In genomic region chr22:35399678-35400334, GRCh38 we compare ENCODE assay signal across 8 cellular contexts. TPM values are rescaled to one million over a fixed set of nuclear protein-coding genes. Genes with fewer than 3 reads are reported as not detected.
DNase-seq lines count a peak whose midpoint lies in the region; ATAC-seq and TF ChIP-seq lines count a peak whose summit lies in the region.

TSS of gene MCM5 (plus strand) at chr22:35400140. CDS start at chr22:35400439, 299 bp downstream.

- no peaks in the 10 kb centered on the region for H3K27me3 ChIP-seq in testis

- intact Hi-C loops in testis (cut with DNase I; ENCODE audit: low total_unique reads) = no loop called here

- no peak for TF ChIP-seq POLR2A in testis (IDR thresholded peaks at IDR 0.05)

- peak; percentile 83 for DNase-seq in GM04503 (ENCODE audit: low read depth)
- DNase-seq in HFFc6 = peak; percentile 97
- peak; percentile 97 for DNase-seq in NCI-H1048 (lab: John Stamatoyannopoulos, UW)
- peak; percentile 83 for DNase-seq in glomerular endothelial cell (ENCODE audit: extremely low read depth, low read depth, low spot score)
- DNase-seq in occipital lobe (lab: John Stamatoyannopoulos, UW) = peak; percentile 95
- peak; percentile 99 for DNase-seq in testis

- H3K4me1 ChIP-seq in testis = peaks cover 32% of the 10 kb centered on the region

- TF ChIP-seq CTCF in HFFc6 (IDR thresholded peaks at IDR 0.05) (no peak), testis (IDR thresholded peaks at IDR 0.05) (no peak)

- no peaks in the 10 kb centered on the region for H3K9me3 ChIP-seq in testis

- no peaks in the 10 kb centered on the region for H3K36me3 ChIP-seq in testis (ENCODE audit: low read depth, missing control alignments)

- ATAC-seq in SK-N-SH treated with all-trans-retinoic acid at 6 μM for 48 hours = peak; percentile 100

- H3K9me3 Mint-ChIP-seq in HFFc6 = no peaks in the 10 kb centered on the region
- no peaks in the 10 kb centered on the region for H3K9me3 Mint-ChIP-seq in activated naive CD4-positive, alpha-beta T cell treated with anti-CD3 and anti-CD28 coated beads, Interleukin-2, amount 50 U/mL, for 24 hours

- H3K36me3 Mint-ChIP-seq in HFFc6 (ENCODE audit: low read depth) = peaks cover 6% of the 10 kb centered on the region
- H3K36me3 Mint-ChIP-seq in activated naive CD4-positive, alpha-beta T cell treated with anti-CD3 and anti-CD28 coated beads, Interleukin-2, amount 50 U/mL, for 24 hours = peaks cover 13% of the 10 kb centered on the region

- peak within 1 kb of the TSS; percentile 59 to 83 for H3K27ac ChIP-seq in testis

- H3K4me3 Mint-ChIP-seq in HFFc6 = peak within 1 kb of the TSS; percentile 98
- H3K4me3 Mint-ChIP-seq in activated naive CD4-positive, alpha-beta T cell treated with anti-CD3 and anti-CD28 coated beads, Interleukin-2, amount 50 U/mL, for 24 hours = peak within 1 kb of the TSS; percentile 99

- H3K4me3 ChIP-seq in testis = peak within 1 kb of the TSS; percentile 67 to 74

- peaks cover 26% of the 10 kb centered on the region for H3K4me1 Mint-ChIP-seq in HFFc6 (ENCODE audit: low read depth)
- H3K4me1 Mint-ChIP-seq in activated naive CD4-positive, alpha-beta T cell treated with anti-CD3 and anti-CD28 coated beads, Interleukin-2, amount 50 U/mL, for 24 hours = peaks cover 14% of the 10 kb centered on the region

- 0 out of 2 replicates have a peak, but pooled peaks cover 2% of the 10 kb centered on the region for H3K27me3 Mint-ChIP-seq in HFFc6 (ENCODE audit: insufficient read depth)
- H3K27me3 Mint-ChIP-seq in activated naive CD4-positive, alpha-beta T cell treated with anti-CD3 and anti-CD28 coated beads, Interleukin-2, amount 50 U/mL, for 24 hours = no peaks in the 10 kb centered on the region

- WGBS in testis, 2 donors = 2% methylated on average over 43 to 51 of the region's 51 CpGs

- H3K27ac Mint-ChIP-seq in HFFc6 = peak within 1 kb of the TSS; percentile 93
- peak within 1 kb of the TSS; percentile 100 for H3K27ac Mint-ChIP-seq in activated naive CD4-positive, alpha-beta T cell treated with anti-CD3 and anti-CD28 coated beads, Interleukin-2, amount 50 U/mL, for 24 hours

TF ChIP-seq in SK-N-SH treated with all-trans-retinoic acid at 6 μM for 48 hours, 23 proteins besides CTCF, POLR2A, EP300 and RAD21:
- TF ChIP-seq TSHZ2 (CRISPR knock-in tag; IDR thresholded peaks at IDR 0.05) (no peak), RARB (CRISPR knock-in tag; IDR thresholded peaks at IDR 0.05) (no peak), ZNF70 (CRISPR knock-in tag; IDR thresholded peaks at IDR 0.05) (no peak), CSRNP3 (CRISPR knock-in tag; IDR thresholded peaks at IDR 0.05) (no peak), ZFP30 (CRISPR knock-in tag; IDR thresholded peaks at IDR 0.05) (no peak), ZNF565 (CRISPR knock-in tag; conservative IDR thresholded peaks at IDR 0.05; ENCODE audit: low read depth) (no peak), ZC3H10 (CRISPR knock-in tag; IDR thresholded peaks at IDR 0.05) (no peak), PATZ1 (CRISPR knock-in tag; IDR thresholded peaks at IDR 0.05; ENCODE audit: borderline replicate concordance) (no peak), BACH2 (CRISPR knock-in tag; IDR thresholded peaks at IDR 0.05; ENCODE audit: borderline replicate concordance) (no peak), GLIS3 (CRISPR knock-in tag; IDR thresholded peaks at IDR 0.05) (no peak), ESRRG (CRISPR knock-in tag; IDR thresholded peaks at IDR 0.05) (no peak), ARNTL (CRISPR knock-in tag; IDR thresholded peaks at IDR 0.05; ENCODE audit: borderline replicate concordance, low read depth) (no peak), CSDC2 (CRISPR knock-in tag; IDR thresholded peaks at IDR 0.05) (no peak), TOX (CRISPR knock-in tag; IDR thresholded peaks at IDR 0.05; ENCODE audit: borderline replicate concordance) (no peak), CREB5 (CRISPR knock-in tag; IDR thresholded peaks at IDR 0.05; ENCODE audit: low read depth) (no peak), ZFP3 (CRISPR knock-in tag; IDR thresholded peaks at IDR 0.05) (no peak), ZNF8 (CRISPR knock-in tag; IDR thresholded peaks at IDR 0.05) (no peak), SNAI2 (CRISPR knock-in tag; IDR thresholded peaks at IDR 0.05) (no peak)
TF ChIP-seq in SK-N-SH treated with all-trans-retinoic acid at 6 μM for 48 hours: peak in this region for 0.

RNA-seq across cellular contexts. Expression of gene MCM5, which starts in this region (rescaled TPM):
- total RNA-seq in HFFc6 (2021; fragmentation: NEBNext Ultra II Directional; extraction: Animal tissue kit (Norgen Biotek cat#: 25700)) = 10 to 100 TPM; 41.1 to 96.3 (median 79.9) TPM
- total RNA-seq in glomerular endothelial cell (33.6 and 37.1 TPM in 2 replicates), occipital lobe (11.9 TPM), testis (10 to 100 TPM; 34.3 to 49.6 TPM)
- 42.1 TPM for polyA plus RNA-seq in testis (ENCODE audit: insufficient read depth, low read depth, low replicate concordance)

Comparison
In these comparisons a context has a peak if more than half of its experiments do, and no peak if none do; other contexts are left out.
1. Peak in every context shown above with its lines: DNase-seq, ATAC-seq, H3K4me3 ChIP-seq and H3K27ac ChIP-seq.